ENCODE assay signal across 25 cellular contexts in the genomic region with DNA sequence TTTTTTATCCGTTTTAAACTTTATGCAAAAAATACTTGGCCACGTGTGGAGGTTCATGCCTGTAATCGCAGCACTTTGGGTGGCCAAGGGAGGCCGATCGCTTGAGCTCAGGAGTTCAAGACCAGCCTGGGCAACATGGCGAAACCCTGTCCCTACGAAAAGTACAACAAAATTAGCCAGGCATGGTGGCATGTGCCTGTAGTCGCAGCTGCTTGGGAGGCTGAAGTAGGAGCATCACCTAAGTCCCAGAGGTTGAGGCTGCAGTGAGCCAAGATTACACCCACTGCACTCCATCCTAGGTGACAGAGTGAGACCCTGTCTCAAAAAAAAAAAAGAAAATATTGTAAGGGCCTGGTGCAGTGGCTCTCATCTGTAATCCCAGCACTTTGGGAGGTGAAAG. TPM values are rescaled to one million over a fixed set of nuclear protein-coding genes. Genes with fewer than 3 reads are reported as not detected.
DNase-seq lines count a peak whose midpoint lies in the region; ATAC-seq, FAIRE-seq and TF ChIP-seq lines count a peak whose summit lies in the region.
"Had no signal": no experiment of that assay in that cellular context is flagged by ENCODE, and none has a peak within 500 bp of the region (broad histone marks: within the 10 kb centered on the region; RNA-seq: fewer than 3 reads in every experiment).

No MANE protein-coding gene starts in this region.

- H3K27ac Mint-ChIP-seq in activated CD8-positive, alpha-beta T cell treated with anti-CD3 and anti-CD28 coated beads for 36 hours: peak overlapping the region; percentile 20
- no peak overlapping the region for H3K27ac Mint-ChIP-seq in activated CD8-positive, alpha-beta T cell treated with anti-CD3 and anti-CD28 coated beads, Interleukin-2, amount 10 ng/mL, durations not matched to agents 7 days and 5 days
- H3K27ac Mint-ChIP-seq: B cell; CD4-positive, CD25-positive, alpha-beta regulatory T cell; GM23338 had no signal

- CTCF ChIA-PET in activated CD8-positive, alpha-beta T cell treated with anti-CD3 and anti-CD28 coated beads for 36 hours (lab: Charles Lee): interaction anchor here (0.7 to 2.1 kb wide), 2 partner anchors 42 to 126 kb away, joined by 3 to 6 read pairs; no protein-coding TSS in a partner anchor
- CTCF ChIA-PET in activated CD8-positive, alpha-beta T cell treated with anti-CD3 and anti-CD28 coated beads, Interleukin-2, amount 10 ng/mL, durations not matched to agents 7 days and 5 days (lab: Charles Lee): interaction anchor here (1.0 kb wide), 1 partner anchor 8 kb away, joined by 3 read pairs; no protein-coding TSS in a partner anchor
- CTCF ChIA-PET in K562 (lab: Yijun Ruan, JAX; ENCODE audit: low intra/inter-chr PET ratio): no interaction called here

- no peaks in the 10 kb centered on the region for H3K4me1 ChIP-seq in K562 (replicated peaks in 1 of 2; ENCODE audit: control insufficient read depth in 2 of 2, insufficient read depth in 2 of 2, low read length in 2 of 2)
- H3K4me1 ChIP-seq in kidney (ENCODE audit: control insufficient read depth in 1 of 2, insufficient read depth in 1 of 2, low read depth in 1 of 2, low read length in 2 of 2): no peaks in the 10 kb centered on the region
- H3K4me1 ChIP-seq: BLaER1 had no signal

- TF ChIP-seq POLR2A in K562 (conservative IDR thresholded peaks at IDR 0.05): 0 out of 2 replicates have a peak, but pooled peaks have one; percentile 30

- no peaks in the 10 kb centered on the region for H3K9me3 Mint-ChIP-seq in activated CD8-positive, alpha-beta T cell treated with anti-CD3 and anti-CD28 coated beads for 36 hours
- H3K9me3 Mint-ChIP-seq in activated CD8-positive, alpha-beta T cell treated with anti-CD3 and anti-CD28 coated beads, Interleukin-2, amount 10 ng/mL, durations not matched to agents 7 days and 5 days (ENCODE audit: insufficient read depth): no peaks in the 10 kb centered on the region
- H3K9me3 Mint-ChIP-seq: CD4-positive, CD25-positive, alpha-beta regulatory T cell; CD8-positive, alpha-beta memory T cell; GM23338; H9 had no signal

- no peak overlapping the region for H3K4me3 ChIP-seq in K562
- H3K4me3 ChIP-seq in kidney (ENCODE audit: low read length in 2 of 2): no peak overlapping the region
- H3K4me3 ChIP-seq: BLaER1, GM12878, GM23338 had no signal

- H3K36me3 Mint-ChIP-seq in activated CD8-positive, alpha-beta T cell treated with anti-CD3 and anti-CD28 coated beads for 36 hours (ENCODE audit: low read depth): peaks cover 57% of the 10 kb centered on the region
- peaks cover 65% of the 10 kb centered on the region for H3K36me3 Mint-ChIP-seq in activated CD8-positive, alpha-beta T cell treated with anti-CD3 and anti-CD28 coated beads, Interleukin-2, amount 10 ng/mL, durations not matched to agents 7 days and 5 days (ENCODE audit: low read depth)

- WGBS in K562 (ENCODE audit: insufficient coverage, low coverage, missing lambda C conversion rate): over 99% methylated on average over 8 of the region's 8 CpGs

- H3K27ac ChIP-seq in K562 (ENCODE audit: extremely low read depth, low read depth, low read length) (no peak overlapping the region), kidney (ENCODE audit: low read depth in 2 of 2, low read length in 2 of 2) (no peak overlapping the region)
- H3K27ac ChIP-seq: 22Rv1, BLaER1, C4-2B had no signal

- H2AFZ ChIP-seq in K562 (ENCODE audit: low read depth, low read length): no peak overlapping the region
- H2AFZ ChIP-seq: GM23338 had no signal

- H3K36me3 ChIP-seq in K562 (ENCODE audit: control insufficient read depth, insufficient read depth, low read length) (peaks cover 98% of the 10 kb centered on the region), kidney (ENCODE audit: control insufficient read depth in 1 of 2, insufficient read depth in 2 of 2, low read length in 2 of 2) (peaks cover 26 to 54% of the 10 kb centered on the region in 2 donors)

- FAIRE-seq in HTR-8/SVneo (lab: Jason Lieb, UNC) (peak; percentile 55), K562 (lab: Jason Lieb, UNC) (no peak), kidney (lab: Jason Lieb, UNC) (no peak)
- FAIRE-seq: A204.1, D721Med, GM12878, GM19239 had no signal

- no peaks in the 10 kb centered on the region for H3K9me1 ChIP-seq in K562 (ENCODE audit: control insufficient read depth, insufficient read depth, low read length)

- in situ Hi-C loops in K562 (cut with MboI): no loop called here

- H3K27me3 ChIP-seq in K562 (ENCODE audit: control insufficient read depth in 2 of 2, insufficient read depth in 2 of 2, low read length in 2 of 2): no peaks in the 10 kb centered on the region
- H3K27me3 ChIP-seq: BLaER1 had no signal

- no peak for TF ChIP-seq EP300 in K562 (IDR thresholded peaks at IDR 0.05; ENCODE audit: low read length)

- intact Hi-C loops in activated CD8-positive, alpha-beta T cell treated with anti-CD3 and anti-CD28 coated beads for 36 hours (cut with micrococcal nuclease): no loop called here
- intact Hi-C loops in K562 (cut with micrococcal nuclease): loop anchor here (10.0 kb wide), 1 partner anchor 106 kb away; no protein-coding TSS in a partner anchor
- intact Hi-C loops in kidney (cut with DNase I): no loop called here

- TF ChIP-seq RAD21 in K562 (CRISPR knock-in tag; conservative IDR thresholded peaks at IDR 0.05 in 1 of 2, IDR thresholded peaks at IDR 0.05 in 1 of 2): no peak

- BruUV-seq in K562 (replicated peaks; lab: Mats Ljungman, UMichigan): no TSS peak

- TF ChIP-seq CTCF in activated CD8-positive, alpha-beta T cell treated with anti-CD3 and anti-CD28 coated beads for 36 hours (IDR thresholded peaks at IDR 0.05): no peak
- no peak for TF ChIP-seq CTCF in K562 (IDR thresholded peaks at IDR 0.05 in 2 of 3, conservative IDR thresholded peaks at IDR 0.05 in 1 of 3; ENCODE audit: insufficient read depth in 2 of 3, low read depth in 1 of 3, low read length in 3 of 3)
- no peak for TF ChIP-seq CTCF in kidney (IDR thresholded peaks at IDR 0.05; ENCODE audit: borderline replicate concordance, extremely low read depth, insufficient read depth)

- ATAC-seq in activated CD8-positive, alpha-beta T cell treated with anti-CD3 and anti-CD28 coated beads for 36 hours: no peak
- ATAC-seq in activated CD8-positive, alpha-beta T cell treated with anti-CD3 and anti-CD28 coated beads, Interleukin-2, amount 10 ng/mL, durations not matched to agents 7 days and 5 days: no peak
- no peak for ATAC-seq in K562
- ATAC-seq: GM12878, GM23338, HCT116 had no signal

- H3K9me3 ChIP-seq in K562 (replicated peaks; ENCODE audit: control insufficient read depth, insufficient read depth, low read depth, low read length): no peaks in the 10 kb centered on the region
- H3K9me3 ChIP-seq in kidney (ENCODE audit: control insufficient read depth in 1 of 2, low read length in 2 of 2): no peaks in the 10 kb centered on the region
- H3K9me3 ChIP-seq: BLaER1 had no signal

- no peaks in the 10 kb centered on the region for H3K27me3 Mint-ChIP-seq in activated CD8-positive, alpha-beta T cell treated with anti-CD3 and anti-CD28 coated beads for 36 hours
- no peaks in the 10 kb centered on the region for H3K27me3 Mint-ChIP-seq in activated CD8-positive, alpha-beta T cell treated with anti-CD3 and anti-CD28 coated beads, Interleukin-2, amount 10 ng/mL, durations not matched to agents 7 days and 5 days (ENCODE audit: low read depth)
- H3K27me3 Mint-ChIP-seq: B cell; CD4-positive, CD25-positive, alpha-beta regulatory T cell; CD8-positive, alpha-beta memory T cell had no signal

- no peak for DNase-seq in activated CD8-positive, alpha-beta T cell treated with anti-CD3 and anti-CD28 coated beads for 36 hours
- no peak for DNase-seq in activated CD8-positive, alpha-beta T cell treated with anti-CD3 and anti-CD28 coated beads, Interleukin-2, amount 10 ng/mL, durations not matched to agents 7 days and 5 days
- DNase-seq in HTR-8/SVneo (ENCODE audit: insufficient read length, low spot score): no peak
- no peak for DNase-seq in K562 (ENCODE audit: extremely low read depth in 1 of 4, low spot score in 3 of 4)
- peak; percentile 39 for DNase-seq in kidney
- no peak for DNase-seq in ureter (ENCODE audit: low spot score)
- no peak for DNase-seq in cerebellar cortex (ENCODE audit: low spot score)
- DNase-seq in T-helper 9 cell: no peak
- DNase-seq: CD4-positive, CD25-positive, alpha-beta regulatory T cell; CD8-positive, alpha-beta memory T cell; DMS 273 treated with DMSO at 0.1 percent for 48 hours; DMS79; EL; GDM1; H9 had no signal

- no peaks in the 10 kb centered on the region for H3K4me1 Mint-ChIP-seq in activated CD8-positive, alpha-beta T cell treated with anti-CD3 and anti-CD28 coated beads for 36 hours (ENCODE audit: low read depth)
- H3K4me1 Mint-ChIP-seq in activated CD8-positive, alpha-beta T cell treated with anti-CD3 and anti-CD28 coated beads, Interleukin-2, amount 10 ng/mL, durations not matched to agents 7 days and 5 days (ENCODE audit: low read depth): no peaks in the 10 kb centered on the region
- H3K4me1 Mint-ChIP-seq: B cell; CD8-positive, alpha-beta memory T cell; GM23338; H9 had no signal

- no peak overlapping the region for H3K4me2 ChIP-seq in K562 (ENCODE audit: insufficient read depth, low read length)
- H3K4me2 ChIP-seq: BLaER1, GM23338 had no signal

- POLR2A ChIA-PET in activated CD8-positive, alpha-beta T cell treated with anti-CD3 and anti-CD28 coated beads for 36 hours (lab: Charles Lee): no interaction called here
- POLR2A ChIA-PET in activated CD8-positive, alpha-beta T cell treated with anti-CD3 and anti-CD28 coated beads, Interleukin-2, amount 10 ng/mL, durations not matched to agents 7 days and 5 days (lab: Charles Lee): no interaction called here
- POLR2A ChIA-PET in K562 (lab: Yijun Ruan, JAX): interaction anchor here (0.8 kb wide), 1 partner anchor 26 kb away, joined by 3 read pairs; no protein-coding TSS in a partner anchor

- H3K9ac ChIP-seq in K562 (ENCODE audit: insufficient read depth in 1 of 2, low read depth in 2 of 2, low read length in 2 of 2) (no peak overlapping the region), kidney (ENCODE audit: low read length in 2 of 2) (no peak overlapping the region)
- H3K9ac ChIP-seq: BLaER1 had no signal

- H3K79me2 ChIP-seq in K562 (ENCODE audit: control insufficient read depth, insufficient read depth, low read length): no peaks in the 10 kb centered on the region; the same call in 1 of the 3 replicates

- no peaks in the 10 kb centered on the region for H4K20me1 ChIP-seq in K562 (replicated peaks; ENCODE audit: control insufficient read depth, insufficient read depth, low read length)

- no peak overlapping the region for H3K4me3 Mint-ChIP-seq in activated CD8-positive, alpha-beta T cell treated with anti-CD3 and anti-CD28 coated beads for 36 hours
- H3K4me3 Mint-ChIP-seq in activated CD8-positive, alpha-beta T cell treated with anti-CD3 and anti-CD28 coated beads, Interleukin-2, amount 10 ng/mL, durations not matched to agents 7 days and 5 days: no peak overlapping the region
- H3K4me3 Mint-ChIP-seq: B cell; CD4-positive, CD25-positive, alpha-beta regulatory T cell; CD8-positive, alpha-beta memory T cell; GM23338; H9 had no signal

RNA-seq across cellular contexts. Expression of a gene that starts 45.0 kb away (rescaled TPM):
- 100 to 1,000 TPM; 115 TPM for total RNA-seq in activated CD8-positive, alpha-beta T cell treated with anti-CD3 and anti-CD28 coated beads for 36 hours
- 100 to 1,000 TPM in 1 of 2 experiments, 10 to 100 TPM in 1; 98.0 to 102 TPM for total RNA-seq in activated CD8-positive, alpha-beta T cell treated with anti-CD3 and anti-CD28 coated beads, Interleukin-2, amount 10 ng/mL, durations not matched to agents 7 days and 5 days
- total RNA-seq in K562 (2011; cell fraction: chromatin; rRNA removed; ENCODE audit: low replicate concordance): 43.1 and 111 TPM in 2 replicates
- 30.4 and 30.7 TPM in 2 replicates for total RNA-seq in K562 (2011; cell fraction: nucleolus; rRNA removed)
- 50.2 and 60.6 TPM in 2 replicates for total RNA-seq in K562 (2011; cell fraction: nucleoplasm; rRNA removed)
- total RNA-seq in K562 (2014; rRNA removed) (163 and 169 TPM in 2 replicates), K562 (2014; rRNA removed; fragmentation: Illumina TruSeq; extraction: Trizol) (280 and 305 TPM in 2 replicates), K562 (2015; rRNA removed; fragmentation: Illumina TruSeq; extraction: Trizol) (228 and 249 TPM in 2 replicates), K562 (2021) (206 and 219 TPM in 2 replicates), kidney (39.6 TPM), ureter (62.3 TPM)
- polyA plus RNA-seq in K562 (2011; rRNA removed) (152 and 223 TPM in 2 replicates), K562 (2014; fragmentation: Illumina TruSeq; extraction: Trizol) (203 and 255 TPM in 2 replicates), K562 (2014; fragmentation: Nextera tagmentation; extraction: Ambion mirVana) (100 to 1,000 TPM; 138 to 209 TPM), K562 (2014; rRNA removed) (171 and 188 TPM in 2 replicates), kidney (ENCODE audit: insufficient read depth, low read depth, low replicate concordance) (32.4 TPM)
- polyA plus RNA-seq in K562 (2011; cell fraction: cytosol; rRNA removed): 51.7 and 85.9 TPM in 2 replicates
- polyA plus RNA-seq in K562 (2011; cell fraction: nucleus; rRNA removed): 47.4 and 55.3 TPM in 2 replicates
- polyA plus RNA-seq in K562 (2012): 102 and 125 TPM in 2 replicates
- polyA minus RNA-seq in K562 (2011; rRNA and poly(A)+ RNA removed): 239 and 241 TPM in 2 replicates
- 72.9 and 95.6 TPM in 2 replicates for polyA minus RNA-seq in K562 (2011; cell fraction: cytosol; rRNA and poly(A)+ RNA removed)
- polyA minus RNA-seq in K562 (2011; cell fraction: nucleus; rRNA and poly(A)+ RNA removed): 23.7 and 44.5 TPM in 2 replicates
